ENCODE assay signal across 22 cellular contexts in the genomic region with DNA sequence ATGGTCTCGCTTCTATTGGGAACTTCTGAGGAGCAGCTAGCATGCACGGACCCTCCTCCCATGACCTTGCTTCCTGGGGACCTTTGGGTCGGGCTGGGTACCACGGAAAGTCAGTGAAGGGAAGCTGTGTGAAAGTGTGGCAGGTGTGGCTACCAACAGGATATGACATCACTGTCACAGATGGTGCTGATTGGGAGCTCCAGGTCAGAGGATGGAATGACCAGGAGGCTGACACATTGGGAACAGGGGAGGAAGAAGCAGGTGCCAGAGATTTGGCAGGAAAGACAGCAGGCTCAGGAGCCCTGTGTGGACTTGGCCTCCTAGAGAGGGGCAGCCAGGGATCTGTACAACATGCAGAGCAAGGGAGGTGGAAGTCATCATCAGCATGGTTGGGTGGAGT. TPM values are rescaled to one million over a fixed set of nuclear protein-coding genes. Genes with fewer than 3 reads are reported as not detected.
DNase-seq lines count a peak whose midpoint lies in the region; ATAC-seq lines count a peak whose summit lies in the region.
"Had no signal": no experiment of that assay in that cellular context is flagged by ENCODE, and none has a peak within 500 bp of the region (broad histone marks: within the 10 kb centered on the region; RNA-seq: fewer than 3 reads in every experiment).

No MANE protein-coding gene starts in this region.

- CTCF ChIA-PET in activated CD4-positive, alpha-beta memory T cell treated with anti-CD3 and anti-CD28 coated beads, Interleukin-2, amount 10 ng/mL, durations not matched to agents 7 days and 5 days (lab: Charles Lee), result interaction anchor here (0.5 to 4.9 kb wide), 3 partner anchors 15 to 85 kb away, joined by 3 to 17 read pairs (median 3); partner anchors contain the start of gene CPNE2

- no peak overlapping the region for H3K4me3 ChIP-seq in effector memory CD4-positive, alpha-beta T cell (ENCODE audit: insufficient read depth, low read depth, low read length, poor library complexity, severe bottlenecking)
- H3K4me3 ChIP-seq: dorsolateral prefrontal cortex, HAP-1, psoas muscle, SJSA1, upper lobe of right lung had no signal

- no peaks in the 10 kb centered on the region for H3K27me3 Mint-ChIP-seq in stimulated activated naive CD8-positive, alpha-beta T cell treated with anti-CD3 and anti-CD28 coated beads, Interleukin-15, Interleukin-2, amounts not matched to agents 100 ng/mL and 50 ng/mL, for 24 hours
- no peaks in the 10 kb centered on the region for H3K27me3 Mint-ChIP-seq in activated CD4-positive, alpha-beta memory T cell treated with anti-CD3 and anti-CD28 coated beads, Interleukin-2, amount 10 ng/mL, durations not matched to agents 7 days and 5 days
- no peaks in the 10 kb centered on the region for H3K27me3 Mint-ChIP-seq in effector memory CD8-positive, alpha-beta T cell
- H3K27me3 Mint-ChIP-seq: T-helper 17 cell had no signal

- H3K27ac Mint-ChIP-seq in stimulated activated naive CD8-positive, alpha-beta T cell treated with anti-CD3 and anti-CD28 coated beads, Interleukin-15, Interleukin-2, amounts not matched to agents 100 ng/mL and 50 ng/mL, for 24 hours, result peak overlapping the region; percentile 7
- peak overlapping the region; percentile 24 for H3K27ac Mint-ChIP-seq in activated CD4-positive, alpha-beta memory T cell treated with anti-CD3 and anti-CD28 coated beads, Interleukin-2, amount 10 ng/mL, durations not matched to agents 7 days and 5 days
- peak overlapping the region; percentile 56 to 89 for H3K27ac Mint-ChIP-seq in effector memory CD8-positive, alpha-beta T cell

- POLR2A ChIA-PET in activated CD4-positive, alpha-beta memory T cell treated with anti-CD3 and anti-CD28 coated beads, Interleukin-2, amount 10 ng/mL, durations not matched to agents 7 days and 5 days (lab: Charles Lee), result interaction anchor here (0.7 to 1.5 kb wide), 7 partner anchors 9 to 119 kb away, joined by 3 to 10 read pairs (median 3); partner anchors contain the start of genes PSME3IP1 and RSPRY1

- no peaks in the 10 kb centered on the region for H3K36me3 Mint-ChIP-seq in stimulated activated naive CD8-positive, alpha-beta T cell treated with anti-CD3 and anti-CD28 coated beads, Interleukin-15, Interleukin-2, amounts not matched to agents 100 ng/mL and 50 ng/mL, for 24 hours (ENCODE audit: low read depth)
- no peaks in the 10 kb centered on the region for H3K36me3 Mint-ChIP-seq in activated CD4-positive, alpha-beta memory T cell treated with anti-CD3 and anti-CD28 coated beads, Interleukin-2, amount 10 ng/mL, durations not matched to agents 7 days and 5 days (ENCODE audit: low read depth)
- H3K36me3 Mint-ChIP-seq in effector memory CD8-positive, alpha-beta T cell (ENCODE audit: insufficient read depth), result peaks cover 3% of the 10 kb centered on the region

- no peak for ATAC-seq in stimulated activated naive CD8-positive, alpha-beta T cell treated with anti-CD3 and anti-CD28 coated beads, Interleukin-15, Interleukin-2, amounts not matched to agents 100 U/mL and 50 U/mL, for 24 hours
- ATAC-seq in effector memory CD8-positive, alpha-beta T cell (replicated peaks), result no peak
- ATAC-seq: psoas muscle, T-helper 17 cell, upper lobe of right lung had no signal

- peaks cover 70% of the 10 kb centered on the region for H3K4me1 Mint-ChIP-seq in stimulated activated naive CD8-positive, alpha-beta T cell treated with anti-CD3 and anti-CD28 coated beads, Interleukin-15, Interleukin-2, amounts not matched to agents 100 ng/mL and 50 ng/mL, for 24 hours (ENCODE audit: low read depth)
- H3K4me1 Mint-ChIP-seq in activated CD4-positive, alpha-beta memory T cell treated with anti-CD3 and anti-CD28 coated beads, Interleukin-2, amount 10 ng/mL, durations not matched to agents 7 days and 5 days, result peaks cover 65% of the 10 kb centered on the region
- H3K4me1 Mint-ChIP-seq in effector memory CD8-positive, alpha-beta T cell (ENCODE audit: low read depth in 2 of 2), result peaks cover 60 to 62% of the 10 kb centered on the region in 2 donors

- no peaks in the 10 kb centered on the region for H3K36me3 ChIP-seq in effector memory CD4-positive, alpha-beta T cell (ENCODE audit: control insufficient read depth, insufficient read depth, low read length)
- H3K36me3 ChIP-seq: HAP-1 had no signal

- H3K9me3 ChIP-seq in effector memory CD4-positive, alpha-beta T cell (ENCODE audit: control insufficient read depth, low read length), result no peaks in the 10 kb centered on the region
- H3K9me3 ChIP-seq: HAP-1, psoas muscle, SJSA1, upper lobe of right lung had no signal

- H3K27me3 ChIP-seq in effector memory CD4-positive, alpha-beta T cell (replicated peaks; ENCODE audit: control insufficient read depth, insufficient read depth, low read length, poor library complexity, severe bottlenecking), result no peaks in the 10 kb centered on the region
- H3K27me3 ChIP-seq: dorsolateral prefrontal cortex, SJSA1, upper lobe of right lung had no signal

- peak overlapping the region; percentile 68 for H3K27ac ChIP-seq in substantia nigra (ENCODE audit: low read depth, low read length, poor library complexity, severe bottlenecking)
- no peak overlapping the region for H3K27ac ChIP-seq in effector memory CD4-positive, alpha-beta T cell (ENCODE audit: insufficient read depth, low read length, poor library complexity, severe bottlenecking)
- H3K27ac ChIP-seq: psoas muscle, SJSA1, upper lobe of right lung had no signal

- no peak for DNase-seq in stimulated activated naive CD8-positive, alpha-beta T cell treated with anti-CD3 and anti-CD28 coated beads, Interleukin-15, Interleukin-2, amounts not matched to agents 100 U/mL and 50 U/mL, for 24 hours
- DNase-seq in activated CD4-positive, alpha-beta memory T cell treated with anti-CD3 and anti-CD28 coated beads, Interleukin-2, amount 10 ng/mL, durations not matched to agents 7 days and 5 days, result no peak
- DNase-seq in effector memory CD8-positive, alpha-beta T cell, result no peak
- DNase-seq in substantia nigra (lab: John Stamatoyannopoulos, UW) (no peak), NCI-H1694 (lab: John Stamatoyannopoulos, UW) (no peak), AG20443 (ENCODE audit: low spot score) (no peak)
- DNase-seq in effector memory CD4-positive, alpha-beta T cell, result no peak
- DNase-seq: activated gamma-delta T cell treated with Interleukin-2 at 50 U/mL for 16 hours; anterior cingulate cortex; DND-41; dorsolateral prefrontal cortex; glutamatergic neuron; Kasumi-1; NCI-H187; NCI-H526 treated with DMSO at 0.1 percent for 48 hours; psoas muscle; stimulated activated CD8-positive, alpha-beta memory T cell treated with anti-CD3 and anti-CD28 coated beads, Interleukin-4, amount 100 ng/mL, for 48 hours; T-helper 17 cell; upper lobe of right lung had no signal

- no peaks in the 10 kb centered on the region for H3K9me3 Mint-ChIP-seq in stimulated activated naive CD8-positive, alpha-beta T cell treated with anti-CD3 and anti-CD28 coated beads, Interleukin-15, Interleukin-2, amounts not matched to agents 100 ng/mL and 50 ng/mL, for 24 hours
- H3K9me3 Mint-ChIP-seq in activated CD4-positive, alpha-beta memory T cell treated with anti-CD3 and anti-CD28 coated beads, Interleukin-2, amount 10 ng/mL, durations not matched to agents 7 days and 5 days, result no peaks in the 10 kb centered on the region
- no peaks in the 10 kb centered on the region for H3K9me3 Mint-ChIP-seq in effector memory CD8-positive, alpha-beta T cell

- H3K4me3 Mint-ChIP-seq in stimulated activated naive CD8-positive, alpha-beta T cell treated with anti-CD3 and anti-CD28 coated beads, Interleukin-15, Interleukin-2, amounts not matched to agents 100 ng/mL and 50 ng/mL, for 24 hours, result no peak overlapping the region
- H3K4me3 Mint-ChIP-seq in activated CD4-positive, alpha-beta memory T cell treated with anti-CD3 and anti-CD28 coated beads, Interleukin-2, amount 10 ng/mL, durations not matched to agents 7 days and 5 days, result no peak overlapping the region
- H3K4me3 Mint-ChIP-seq in effector memory CD8-positive, alpha-beta T cell, result peak overlapping the region; percentile 7 to 47
- H3K4me3 Mint-ChIP-seq: T-helper 17 cell had no signal

- H3K4me1 ChIP-seq in effector memory CD4-positive, alpha-beta T cell (ENCODE audit: control insufficient read depth, insufficient read depth, low read length, poor library complexity, severe bottlenecking), result peaks cover 23% of the 10 kb centered on the region
- H3K4me1 ChIP-seq: HAP-1, psoas muscle, SJSA1, upper lobe of right lung had no signal

RNA-seq across cellular contexts. Expression of gene CPNE2, which starts 34.0 kb away (rescaled TPM):
- total RNA-seq in activated CD4-positive, alpha-beta memory T cell treated with anti-CD3 and anti-CD28 coated beads, Interleukin-2, amount 10 ng/mL, durations not matched to agents 7 days and 5 days, result 1 to 10 TPM; 4.6 to 4.8 TPM

RNA-seq across cellular contexts. Expression of gene PSME3IP1, which starts 59.4 kb away (rescaled TPM):
- 100 to 1,000 TPM; 112 to 115 TPM for total RNA-seq in activated CD4-positive, alpha-beta memory T cell treated with anti-CD3 and anti-CD28 coated beads, Interleukin-2, amount 10 ng/mL, durations not matched to agents 7 days and 5 days

RNA-seq across cellular contexts. Expression of gene RSPRY1, which starts 59.7 kb away (rescaled TPM):
- total RNA-seq in activated CD4-positive, alpha-beta memory T cell treated with anti-CD3 and anti-CD28 coated beads, Interleukin-2, amount 10 ng/mL, durations not matched to agents 7 days and 5 days, result 10 to 100 TPM; 34.1 to 39.3 TPM

Comparison
In these comparisons a context has a peak if more than half of its experiments do, and no peak if none do; other contexts are left out.
1. H3K27ac Mint-ChIP-seq: peak in every context shown above with its lines; median percentile 72 in effector memory CD8-positive, alpha-beta T cell; 24 in activated CD4-positive, alpha-beta memory T cell treated with anti-CD3 and anti-CD28 coated beads, Interleukin-2, amount 10 ng/mL, durations not matched to agents 7 days and 5 days; 7 in stimulated activated naive CD8-positive, alpha-beta T cell treated with anti-CD3 and anti-CD28 coated beads, Interleukin-15, Interleukin-2, amounts not matched to agents 100 ng/mL and 50 ng/mL, for 24 hours.
2. H3K4me3 Mint-ChIP-seq: peak in effector memory CD8-positive, alpha-beta T cell (2 of 2); none in stimulated activated naive CD8-positive, alpha-beta T cell treated with anti-CD3 and anti-CD28 coated beads, Interleukin-15, Interleukin-2, amounts not matched to agents 100 ng/mL and 50 ng/mL, for 24 hours (single experiment) and activated CD4-positive, alpha-beta memory T cell treated with anti-CD3 and anti-CD28 coated beads, Interleukin-2, amount 10 ng/mL, durations not matched to agents 7 days and 5 days (single experiment).